10 cellular contexts compared by ENCODE assay signal in genomic region chr10:72298774-72299519, GRCh38. TPM values are rescaled to one million over a fixed set of nuclear protein-coding genes. Genes with fewer than 3 reads are reported as not detected.
DNase-seq lines count a peak whose midpoint lies in the region; ATAC-seq, FAIRE-seq and TF ChIP-seq lines count a peak whose summit lies in the region.
"Had no signal": no experiment of that assay in that cellular context is flagged by ENCODE, and none has a peak within 500 bp of the region (broad histone marks: within the 10 kb centered on the region; RNA-seq: fewer than 3 reads in every experiment).

No MANE protein-coding gene starts in this region.

- peak overlapping the region; percentile 80 for H3K4me3 Mint-ChIP-seq in activated CD8-positive, alpha-beta T cell treated with anti-CD3 and anti-CD28 coated beads for 36 hours
- no peak overlapping the region for H3K4me3 Mint-ChIP-seq in stimulated activated naive B cell treated with anti-CD40 and anti-IgM and Interleukin-4, amounts not matched to agents 10 μg/mL and 1 μg/mL and 100 μg/mL, for 72 hours

- WGBS in hepatocyte (ENCODE audit: low lambda C conversion rate, missing lambda C conversion rate), result 92% methylated on average over 13 of the region's 13 CpGs

- peaks cover 4% of the 10 kb centered on the region for H3K9me3 Mint-ChIP-seq in activated CD8-positive, alpha-beta T cell treated with anti-CD3 and anti-CD28 coated beads for 36 hours
- H3K9me3 Mint-ChIP-seq in stimulated activated naive B cell treated with anti-CD40 and anti-IgM and Interleukin-4, amounts not matched to agents 10 μg/mL and 1 μg/mL and 100 μg/mL, for 72 hours, result peaks cover 0 to 2% of the 10 kb centered on the region in 2 donors

- peaks cover 55% of the 10 kb centered on the region for H3K4me1 Mint-ChIP-seq in activated CD8-positive, alpha-beta T cell treated with anti-CD3 and anti-CD28 coated beads for 36 hours (ENCODE audit: low read depth)
- H3K4me1 Mint-ChIP-seq in stimulated activated naive B cell treated with anti-CD40 and anti-IgM and Interleukin-4, amounts not matched to agents 10 μg/mL and 1 μg/mL and 100 μg/mL, for 72 hours, result peaks cover 50 to 76% of the 10 kb centered on the region in 2 donors

- no peaks in the 10 kb centered on the region for H4K20me1 ChIP-seq in hepatocyte (ENCODE audit: insufficient read depth, poor library complexity, severe bottlenecking)

- POLR2A ChIA-PET in activated CD8-positive, alpha-beta T cell treated with anti-CD3 and anti-CD28 coated beads for 36 hours (lab: Charles Lee), result interaction anchor here (0.9 to 23.6 kb wide), 4 partner anchors 8 to 80 kb away, joined by 3 to 796 read pairs (median 154); partner anchors contain the start of gene DDIT4

- H3K27ac ChIP-seq in hepatocyte (peak overlapping the region; percentile 78), SJCRH30 (no peak overlapping the region)

- H3K27me3 Mint-ChIP-seq in activated CD8-positive, alpha-beta T cell treated with anti-CD3 and anti-CD28 coated beads for 36 hours, result no peaks in the 10 kb centered on the region
- no peaks in the 10 kb centered on the region for H3K27me3 Mint-ChIP-seq in stimulated activated naive B cell treated with anti-CD40 and anti-IgM and Interleukin-4, amounts not matched to agents 10 μg/mL and 1 μg/mL and 100 μg/mL, for 72 hours

- H3K4me3 ChIP-seq in H7 (ENCODE audit: insufficient read depth, low read depth, low read length) (no peak overlapping the region), hepatocyte (no peak overlapping the region), SJCRH30 (no peak overlapping the region)

- H3K4me1 ChIP-seq in hepatocyte (ENCODE audit: insufficient read depth) (peaks cover 12% of the 10 kb centered on the region), SJCRH30 (peaks cover 6% of the 10 kb centered on the region; the same call in 1 of the 2 replicates)

- H3K4me2 ChIP-seq in hepatocyte, result no peak overlapping the region

- TF ChIP-seq CTCF in activated CD8-positive, alpha-beta T cell treated with anti-CD3 and anti-CD28 coated beads for 36 hours (IDR thresholded peaks at IDR 0.05), result no peak
- no peak for TF ChIP-seq CTCF in hepatocyte (IDR thresholded peaks at IDR 0.05; ENCODE audit: poor library complexity)

- H3K79me2 ChIP-seq in hepatocyte, result no peaks in the 10 kb centered on the region

- no peak for FAIRE-seq in RCC 7860 (lab: Jason Lieb, UNC)

- H3K27me3 ChIP-seq in H7 (ENCODE audit: control insufficient read depth, insufficient read depth, low read length) (no peaks in the 10 kb centered on the region), hepatocyte (no peaks in the 10 kb centered on the region), SJCRH30 (no peaks in the 10 kb centered on the region)

- H3K36me3 Mint-ChIP-seq in activated CD8-positive, alpha-beta T cell treated with anti-CD3 and anti-CD28 coated beads for 36 hours (ENCODE audit: low read depth), result peaks cover 11% of the 10 kb centered on the region
- peaks cover 3 to 8% of the 10 kb centered on the region in 2 donors for H3K36me3 Mint-ChIP-seq in stimulated activated naive B cell treated with anti-CD40 and anti-IgM and Interleukin-4, amounts not matched to agents 10 μg/mL and 1 μg/mL and 100 μg/mL, for 72 hours

- H3K9me2 ChIP-seq in hepatocyte (replicated peaks; ENCODE audit: insufficient read depth), result no peaks in the 10 kb centered on the region

- H3K9me3 ChIP-seq in hepatocyte (ENCODE audit: low read depth) (no peaks in the 10 kb centered on the region), SJCRH30 (replicated peaks) (no peaks in the 10 kb centered on the region)

- peak overlapping the region; percentile 99 for H3K27ac Mint-ChIP-seq in activated CD8-positive, alpha-beta T cell treated with anti-CD3 and anti-CD28 coated beads for 36 hours
- H3K27ac Mint-ChIP-seq in stimulated activated naive B cell treated with anti-CD40 and anti-IgM and Interleukin-4, amounts not matched to agents 10 μg/mL and 1 μg/mL and 100 μg/mL, for 72 hours, result peak overlapping the region; percentile 100

- CTCF ChIA-PET in activated CD8-positive, alpha-beta T cell treated with anti-CD3 and anti-CD28 coated beads for 36 hours (lab: Charles Lee), result interaction anchor here (1.1 to 2.5 kb wide), 4 partner anchors 10 to 38 kb away, joined by 3 to 8 read pairs (median 5); partner anchors contain the start of gene DDIT4

- no peak for ATAC-seq in activated CD8-positive, alpha-beta T cell treated with anti-CD3 and anti-CD28 coated beads for 36 hours
- ATAC-seq in stimulated activated naive B cell treated with anti-CD40 and anti-IgM and Interleukin-4, amounts not matched to agents 10 μg/mL and 1 μg/mL and 100 μg/mL, for 72 hours (replicated peaks), result no peak
- ATAC-seq in HG02610 (IDR thresholded peaks at IDR 0.05; ENCODE audit: unreplicated experiment), result no peak

- H2AFZ ChIP-seq in hepatocyte, result no peak overlapping the region

- H3K36me3 ChIP-seq in H7 (replicated peaks; ENCODE audit: control insufficient read depth, insufficient read depth, low read length) (no peaks in the 10 kb centered on the region), hepatocyte (replicated peaks; ENCODE audit: insufficient read depth, low read depth) (no peaks in the 10 kb centered on the region), SJCRH30 (no peaks in the 10 kb centered on the region)

- intact Hi-C loops in activated CD8-positive, alpha-beta T cell treated with anti-CD3 and anti-CD28 coated beads for 36 hours (cut with micrococcal nuclease), result loop anchor here (5.0 kb wide), 2 partner anchors 37 to 52 kb away; no protein-coding TSS in a partner anchor

- DNase-seq in H7, result peak; percentile 21
- DNase-seq in activated CD8-positive, alpha-beta T cell treated with anti-CD3 and anti-CD28 coated beads for 36 hours, result no peak
- DNase-seq in hepatocyte (ENCODE audit: low spot score), result no peak
- DNase-seq in stimulated activated naive B cell treated with anti-CD40 and anti-IgM and Interleukin-4, amounts not matched to agents 10 μg/mL and 1 μg/mL and 100 μg/mL, for 72 hours, result no peak
- no peak for DNase-seq in SJCRH30
- DNase-seq in NCI-H1694 (lab: John Stamatoyannopoulos, UW), result no peak
- DNase-seq in RCC 7860 (ENCODE audit: low spot score), result no peak
- DNase-seq: NCI-H1105; stimulated activated CD4-positive, alpha-beta T cell treated with anti-CD3 and anti-CD28 coated beads, Interleukin-4, amount 100 ng/mL, for 4 hours had no signal

RNA-seq across cellular contexts. Expression of gene DDIT4, which starts 25.2 kb away (rescaled TPM):
- total RNA-seq in H7 (2014; rRNA removed; shearing (Covaris generic)), result 54.2 and 123 TPM in 2 replicates
- total RNA-seq in activated CD8-positive, alpha-beta T cell treated with anti-CD3 and anti-CD28 coated beads for 36 hours, result 1,000 to 10,000 TPM; 1,071 to 1,096 TPM
- 162 and 165 TPM in 2 replicates for total RNA-seq in hepatocyte
- 189 and 235 TPM in 2 replicates for polyA plus RNA-seq in hepatocyte
- total RNA-seq in SJCRH30 (2014; rRNA removed; shearing (Covaris generic)), result 84.5 and 94.2 TPM in 2 replicates

RNA-seq across cellular contexts. Expression of gene DNAJB12, which starts 55.8 kb away (rescaled TPM):
- total RNA-seq in H7 (2014; rRNA removed; shearing (Covaris generic)), result 18.8 and 19.3 TPM in 2 replicates
- 10 to 100 TPM; 17.1 to 17.5 TPM for total RNA-seq in activated CD8-positive, alpha-beta T cell treated with anti-CD3 and anti-CD28 coated beads for 36 hours
- 31.0 and 33.5 TPM in 2 replicates for total RNA-seq in hepatocyte
- polyA plus RNA-seq in hepatocyte, result 40.3 and 41.5 TPM in 2 replicates
- total RNA-seq in SJCRH30 (2014; rRNA removed; shearing (Covaris generic)), result 20.8 and 22.3 TPM in 2 replicates
